2 cellular contexts compared by ENCODE assay signal in genomic region chr14:73888971-73889370, GRCh38.
TF ChIP-seq lines count a peak whose summit lies in the region.

No MANE protein-coding gene starts in this region.

TF ChIP-seq in GM12878, 131 proteins besides CTCF, POLR2A, EP300 and RAD21:
- no peak for TF ChIP-seq ATF7 (IDR thresholded peaks at IDR 0.05; ENCODE audit: low read depth)
- no peak for TF ChIP-seq STAT3 (IDR thresholded peaks at IDR 0.05; ENCODE audit: low read depth, low read length)
- TF ChIP-seq EZH2 (IDR thresholded peaks at IDR 0.05; ENCODE audit: borderline replicate concordance, control insufficient read depth, low read depth, low read length) = no peak
- no peak for TF ChIP-seq ZBTB11 (CRISPR knock-in tag; IDR thresholded peaks at IDR 0.05)
- TF ChIP-seq CBFB (IDR thresholded peaks at IDR 0.05; ENCODE audit: low read depth) = no peak
- no peak for TF ChIP-seq FOXM1 (IDR thresholded peaks at IDR 0.05; ENCODE audit: low read depth, low read length)
- no peak for TF ChIP-seq HSF1 (IDR thresholded peaks at IDR 0.05; ENCODE audit: low read depth, low read length)
- no peak for TF ChIP-seq BRCA1 (IDR thresholded peaks at IDR 0.05; ENCODE audit: low read depth, low read length)
- no peak for TF ChIP-seq ZNF217 (IDR thresholded peaks at IDR 0.05)
- no peak for TF ChIP-seq USF1 (IDR thresholded peaks at IDR 0.05; ENCODE audit: borderline replicate concordance, extremely low read length, insufficient read depth, low read depth, low read length)
- TF ChIP-seq POU2F2 (IDR thresholded peaks at IDR 0.05; ENCODE audit: borderline replicate concordance, low read depth, low read length) = no peak
- TF ChIP-seq EGR1 (IDR thresholded peaks at IDR 0.05; ENCODE audit: borderline replicate concordance in 1 of 2, low read depth in 2 of 2, low read length in 2 of 2) = no peak
- TF ChIP-seq ZNF24 (IDR thresholded peaks at IDR 0.05) = no peak

TF ChIP-seq in neural cell, 6 proteins besides CTCF, POLR2A, EP300 and RAD21:
- no peak for TF ChIP-seq EZH2 (IDR thresholded peaks at IDR 0.05; ENCODE audit: borderline replicate concordance, insufficient read depth, low read length, poor library complexity, severe bottlenecking)
- TF ChIP-seq REST (IDR thresholded peaks at IDR 0.05; ENCODE audit: borderline replicate concordance) = no peak
- TF ChIP-seq MXI1 (conservative IDR thresholded peaks at IDR 0.05; ENCODE audit: poor library complexity, severe bottlenecking) = no peak
